In the genomic region with DNA sequence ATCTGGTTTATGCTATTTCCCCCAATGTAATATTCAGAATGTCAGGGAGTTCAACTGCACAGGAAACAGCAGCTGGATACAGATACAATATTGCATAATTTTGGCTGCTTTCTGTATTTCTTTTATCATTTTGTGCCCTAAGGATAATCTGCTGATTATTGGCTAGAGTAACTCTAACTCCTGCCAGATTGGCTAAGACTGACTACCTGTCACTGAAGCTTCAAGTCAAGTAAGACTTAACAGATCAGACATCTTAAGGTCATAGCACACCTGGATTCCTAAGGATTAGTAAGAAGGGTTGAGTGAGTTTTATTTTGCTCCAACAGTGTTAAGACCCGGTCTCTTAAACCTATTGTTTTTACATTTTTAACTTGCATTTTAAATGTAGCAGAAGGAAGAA, we compare ENCODE assay signal across 15 cellular contexts.
DNase-seq lines count a peak whose midpoint lies in the region; ATAC-seq, FAIRE-seq and TF ChIP-seq lines count a peak whose summit lies in the region.
"Had no signal": no experiment of that assay in that cellular context is flagged by ENCODE, and none has a peak within 500 bp of the region (broad histone marks: within the 10 kb centered on the region; RNA-seq: fewer than 3 reads in every experiment).

No MANE protein-coding gene starts in this region.

- 50% methylated on average over 1 of the region's 1 CpG; no CpG with 5 or more reads in 1 of the 2 donors for WGBS in gastroesophageal sphincter (ENCODE audit: low coverage in 1 of 2), 2 donors

- no peaks in the 10 kb centered on the region for H3K36me3 ChIP-seq in gastroesophageal sphincter

- peaks cover 20% of the 10 kb centered on the region for H3K9me3 Mint-ChIP-seq in activated naive CD4-positive, alpha-beta T cell treated with anti-CD3 and anti-CD28 coated beads, Interleukin-2, amount 10 ng/mL, durations not matched to agents 7 days and 5 days
- H3K9me3 Mint-ChIP-seq in activated T-helper 17 cell treated with anti-CD3 and anti-CD28 coated beads, Interleukin-2, amount 50 U/mL, for 72 hours, result no peaks in the 10 kb centered on the region
- H3K9me3 Mint-ChIP-seq in natural killer cell, result no peaks in the 10 kb centered on the region

- no peak overlapping the region for H3K4me3 Mint-ChIP-seq in activated naive CD4-positive, alpha-beta T cell treated with anti-CD3 and anti-CD28 coated beads, Interleukin-2, amount 10 ng/mL, durations not matched to agents 7 days and 5 days
- peak overlapping the region; percentile 67 for H3K4me3 Mint-ChIP-seq in T-helper 17 cell
- H3K4me3 Mint-ChIP-seq in activated T-helper 17 cell treated with anti-CD3 and anti-CD28 coated beads, Interleukin-2, amount 50 U/mL, for 72 hours, result peak overlapping the region; percentile 60
- peak overlapping the region; percentile 35 for H3K4me3 Mint-ChIP-seq in natural killer cell
- H3K4me3 Mint-ChIP-seq: H9 had no signal

- H3K27me3 ChIP-seq in gastroesophageal sphincter, result no peaks in the 10 kb centered on the region

- H3K27me3 Mint-ChIP-seq in activated naive CD4-positive, alpha-beta T cell treated with anti-CD3 and anti-CD28 coated beads, Interleukin-2, amount 10 ng/mL, durations not matched to agents 7 days and 5 days, result no peaks in the 10 kb centered on the region
- H3K27me3 Mint-ChIP-seq in T-helper 17 cell (no peaks in the 10 kb centered on the region), natural killer cell (ENCODE audit: low read depth in 2 of 2) (peaks cover 0 to 8% of the 10 kb centered on the region in 2 donors)
- no peaks in the 10 kb centered on the region for H3K27me3 Mint-ChIP-seq in activated T-helper 17 cell treated with anti-CD3 and anti-CD28 coated beads, Interleukin-2, amount 50 U/mL, for 72 hours

- ATAC-seq in T-helper 17 cell, result no peak
- ATAC-seq in activated T-helper 17 cell treated with anti-CD3 and anti-CD28 coated beads, Interleukin-2, amount 50 U/mL, for 72 hours (replicated peaks), result no peak
- no peak for ATAC-seq in natural killer cell
- ATAC-seq in gastroesophageal sphincter, result no peak
- ATAC-seq: PC-3 had no signal

- no peaks in the 10 kb centered on the region for H3K9me3 ChIP-seq in T-helper 17 cell (ENCODE audit: control insufficient read depth, low read length, poor library complexity, severe bottlenecking)
- H3K9me3 ChIP-seq in gastroesophageal sphincter, result no peaks in the 10 kb centered on the region

- no peak for TF ChIP-seq CTCF in natural killer cell (IDR thresholded peaks at IDR 0.05)
- TF ChIP-seq CTCF in gastroesophageal sphincter (IDR thresholded peaks at IDR 0.05), result no peak

- H3K27ac ChIP-seq in gastroesophageal sphincter, result no peak overlapping the region
- H3K27ac ChIP-seq: KMS-11, RWPE1 had no signal

- H3K4me1 ChIP-seq in gastroesophageal sphincter, result no peaks in the 10 kb centered on the region

- H3K36me3 Mint-ChIP-seq in activated naive CD4-positive, alpha-beta T cell treated with anti-CD3 and anti-CD28 coated beads, Interleukin-2, amount 10 ng/mL, durations not matched to agents 7 days and 5 days, result peaks cover 37% of the 10 kb centered on the region
- H3K36me3 Mint-ChIP-seq in T-helper 17 cell (ENCODE audit: low read depth) (no peaks in the 10 kb centered on the region), natural killer cell (no peaks in the 10 kb centered on the region)
- H3K36me3 Mint-ChIP-seq in activated T-helper 17 cell treated with anti-CD3 and anti-CD28 coated beads, Interleukin-2, amount 50 U/mL, for 72 hours (ENCODE audit: low read depth), result no peaks in the 10 kb centered on the region

- DNase-seq in activated naive CD4-positive, alpha-beta T cell treated with anti-CD3 and anti-CD28 coated beads, Interleukin-2, amount 10 ng/mL, durations not matched to agents 7 days and 5 days, result no peak
- DNase-seq in activated naive CD4-positive, alpha-beta T cell treated with anti-CD3 and anti-CD28 coated beads, Interleukin-2, amount 50 U/mL, for 16 hours, result no peak
- DNase-seq in T-helper 17 cell (no peak), natural killer cell (no peak), GM12892 (ENCODE audit: insufficient read length) (no peak)
- DNase-seq: Calu3, H9, NCI-H1092, NCI-H510A treated with DMSO at 0.1 percent for 48 hours, NCI-H82, PC-3 had no signal

- no peak overlapping the region for H3K4me3 ChIP-seq in gastroesophageal sphincter

- TF ChIP-seq POLR2A in gastroesophageal sphincter (IDR thresholded peaks at IDR 0.05) (no peak), GM12892 (IDR thresholded peaks at IDR 0.05; ENCODE audit: low read depth, low read length) (no peak)

- CTCF ChIA-PET in activated naive CD4-positive, alpha-beta T cell treated with anti-CD3 and anti-CD28 coated beads, Interleukin-2, amount 10 ng/mL, durations not matched to agents 7 days and 5 days (lab: Charles Lee), result no interaction called here

- peaks cover 59% of the 10 kb centered on the region for H3K4me1 Mint-ChIP-seq in activated naive CD4-positive, alpha-beta T cell treated with anti-CD3 and anti-CD28 coated beads, Interleukin-2, amount 10 ng/mL, durations not matched to agents 7 days and 5 days
- H3K4me1 Mint-ChIP-seq in T-helper 17 cell (peaks cover 30% of the 10 kb centered on the region), natural killer cell (peaks cover 4 to 20% of the 10 kb centered on the region in 2 donors)
- H3K4me1 Mint-ChIP-seq in activated T-helper 17 cell treated with anti-CD3 and anti-CD28 coated beads, Interleukin-2, amount 50 U/mL, for 72 hours, result peaks cover 31% of the 10 kb centered on the region
- H3K4me1 Mint-ChIP-seq: H9 had no signal

- peak overlapping the region; percentile 80 for H3K27ac Mint-ChIP-seq in activated naive CD4-positive, alpha-beta T cell treated with anti-CD3 and anti-CD28 coated beads, Interleukin-2, amount 10 ng/mL, durations not matched to agents 7 days and 5 days
- H3K27ac Mint-ChIP-seq in T-helper 17 cell, result no peak overlapping the region
- peak overlapping the region; percentile 33 for H3K27ac Mint-ChIP-seq in activated T-helper 17 cell treated with anti-CD3 and anti-CD28 coated beads, Interleukin-2, amount 50 U/mL, for 72 hours
- H3K27ac Mint-ChIP-seq in natural killer cell, result no peak overlapping the region
- H3K27ac Mint-ChIP-seq: H9 had no signal

- FAIRE-seq in GM12892 (lab: Jason Lieb, UNC), result no peak

- no peak for TF ChIP-seq EP300 in gastroesophageal sphincter (IDR thresholded peaks at IDR 0.05)

- intact Hi-C loops in natural killer cell (cut with micrococcal nuclease), result no loop called here

Comparison
In these comparisons a context has a peak if more than half of its experiments do, and no peak if none do; other contexts are left out.
1. H3K27ac Mint-ChIP-seq: peak in activated naive CD4-positive, alpha-beta T cell treated with anti-CD3 and anti-CD28 coated beads, Interleukin-2, amount 10 ng/mL, durations not matched to agents 7 days and 5 days (single experiment) and activated T-helper 17 cell treated with anti-CD3 and anti-CD28 coated beads, Interleukin-2, amount 50 U/mL, for 72 hours (single experiment); none in T-helper 17 cell (single experiment) and natural killer cell (0 of 2).